In the genomic region with DNA sequence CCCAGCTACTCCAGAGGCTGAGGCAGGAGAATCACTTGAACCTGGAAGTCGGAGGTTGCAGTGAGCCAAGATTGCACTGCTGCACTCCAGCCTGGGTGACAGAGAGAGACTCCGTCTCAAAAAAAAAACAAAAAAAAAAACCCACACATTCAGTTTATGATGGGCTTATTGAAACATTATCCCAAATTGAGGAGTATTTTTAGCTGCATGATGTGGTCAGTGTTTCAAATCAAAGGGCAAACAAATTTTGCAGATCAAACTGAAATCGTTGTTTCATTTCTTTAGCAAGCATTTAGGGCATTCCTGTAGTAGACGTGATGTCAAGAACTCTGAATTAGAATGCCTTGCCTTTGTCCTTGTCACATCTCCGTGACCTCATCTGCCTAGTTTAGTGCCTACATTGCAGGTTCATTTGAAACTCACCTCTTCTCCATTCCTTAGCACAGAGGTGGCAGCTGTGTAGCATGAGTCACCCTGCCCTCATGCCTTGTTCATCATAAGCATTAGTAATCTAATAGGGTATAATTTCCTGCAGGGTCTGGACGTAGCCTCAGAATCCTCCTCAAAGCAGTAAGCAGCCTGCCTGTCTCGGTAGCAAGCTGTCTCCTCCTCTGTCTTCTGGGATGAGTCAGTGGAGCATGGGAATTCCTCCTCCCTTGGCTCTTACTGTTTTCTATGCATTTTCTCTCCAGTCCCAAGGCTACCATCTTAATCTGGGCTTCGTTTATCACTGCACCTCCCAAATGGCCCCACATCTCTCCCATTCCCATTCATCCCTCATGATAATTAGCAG, we compare ENCODE assay signal across 8 cellular contexts.
A peak's percentile ranks its signal among the peaks of the same experiment; 100 is the strongest.
DNase-seq lines count a peak whose midpoint lies in the region; ATAC-seq and TF ChIP-seq lines count a peak whose summit lies in the region.

No MANE protein-coding gene starts in this region.

- no peak overlapping the region for H3K4me3 ChIP-seq in hepatocyte

- H3K27me3 ChIP-seq in hepatocyte = no peaks in the 10 kb centered on the region

- intact Hi-C loops in activated CD4-positive, alpha-beta T cell treated with anti-CD3 and anti-CD28 coated beads, Interleukin-2, amount 10 ng/mL, durations not matched to agents 24 days and 14 days (cut with micrococcal nuclease) = loop anchor here (10.0 kb wide), 1 partner anchor 198 kb away; no protein-coding TSS in a partner anchor

- peak overlapping the region; percentile 46 for H3K27ac Mint-ChIP-seq in activated CD4-positive, alpha-beta T cell treated with anti-CD3 and anti-CD28 coated beads, Interleukin-2, amount 10 ng/mL, durations not matched to agents 24 days and 14 days
- no peak overlapping the region for H3K27ac Mint-ChIP-seq in stimulated activated naive B cell treated with anti-CD40 and anti-IgM and Interleukin-4, amounts not matched to agents 10 μg/mL and 1 μg/mL and 100 μg/mL, for 72 hours

- H3K9me2 ChIP-seq in hepatocyte (replicated peaks; ENCODE audit: insufficient read depth) = no peaks in the 10 kb centered on the region

- no peaks in the 10 kb centered on the region for H3K27me3 Mint-ChIP-seq in activated CD4-positive, alpha-beta T cell treated with anti-CD3 and anti-CD28 coated beads, Interleukin-2, amount 10 ng/mL, durations not matched to agents 24 days and 14 days
- no peaks in the 10 kb centered on the region for H3K27me3 Mint-ChIP-seq in stimulated activated naive B cell treated with anti-CD40 and anti-IgM and Interleukin-4, amounts not matched to agents 10 μg/mL and 1 μg/mL and 100 μg/mL, for 72 hours

- peak overlapping the region; percentile 6 for H3K4me3 Mint-ChIP-seq in activated CD4-positive, alpha-beta T cell treated with anti-CD3 and anti-CD28 coated beads, Interleukin-2, amount 10 ng/mL, durations not matched to agents 24 days and 14 days
- H3K4me3 Mint-ChIP-seq in stimulated activated naive B cell treated with anti-CD40 and anti-IgM and Interleukin-4, amounts not matched to agents 10 μg/mL and 1 μg/mL and 100 μg/mL, for 72 hours = no peak overlapping the region

- H3K4me1 Mint-ChIP-seq in activated CD4-positive, alpha-beta T cell treated with anti-CD3 and anti-CD28 coated beads, Interleukin-2, amount 10 ng/mL, durations not matched to agents 24 days and 14 days = peaks cover 19% of the 10 kb centered on the region
- peaks cover 13 to 14% of the 10 kb centered on the region in 2 donors for H3K4me1 Mint-ChIP-seq in stimulated activated naive B cell treated with anti-CD40 and anti-IgM and Interleukin-4, amounts not matched to agents 10 μg/mL and 1 μg/mL and 100 μg/mL, for 72 hours

- H3K9me3 ChIP-seq in hepatocyte (ENCODE audit: low read depth) = no peaks in the 10 kb centered on the region

- WGBS in hepatocyte (ENCODE audit: low lambda C conversion rate, missing lambda C conversion rate) = 83% methylated on average over 8 of the region's 8 CpGs

- peaks cover 4% of the 10 kb centered on the region for H3K79me2 ChIP-seq in hepatocyte

- ATAC-seq in stimulated activated naive B cell treated with anti-CD40 and anti-IgM and Interleukin-4, amounts not matched to agents 10 μg/mL and 1 μg/mL and 100 μg/mL, for 72 hours (replicated peaks) = peak; percentile 53 to 70
- no peak for ATAC-seq in HG03469 (IDR thresholded peaks at IDR 0.05; ENCODE audit: unreplicated experiment)

- no peak overlapping the region for H3K27ac ChIP-seq in hepatocyte

- H3K36me3 Mint-ChIP-seq in activated CD4-positive, alpha-beta T cell treated with anti-CD3 and anti-CD28 coated beads, Interleukin-2, amount 10 ng/mL, durations not matched to agents 24 days and 14 days (ENCODE audit: low read depth) = peaks cover 44% of the 10 kb centered on the region
- H3K36me3 Mint-ChIP-seq in stimulated activated naive B cell treated with anti-CD40 and anti-IgM and Interleukin-4, amounts not matched to agents 10 μg/mL and 1 μg/mL and 100 μg/mL, for 72 hours = peaks cover 34 to 50% of the 10 kb centered on the region in 2 donors

- DNase-seq in activated gamma-delta T cell treated with Interleukin-2 at 50 U/mL for 16 hours = peak; percentile 5
- no peak for DNase-seq in activated gamma-delta T cell (lab: John Stamatoyannopoulos, UW)
- no peak for DNase-seq in activated CD4-positive, alpha-beta T cell treated with anti-CD3 and anti-CD28 coated beads, Interleukin-2, amount 10 ng/mL, durations not matched to agents 24 days and 14 days
- peak; percentile 22 for DNase-seq in hepatocyte (ENCODE audit: low spot score)
- no peak for DNase-seq in stimulated activated naive B cell treated with anti-CD40 and anti-IgM and Interleukin-4, amounts not matched to agents 10 μg/mL and 1 μg/mL and 100 μg/mL, for 72 hours
- no peak for DNase-seq in NCI-H526 (lab: John Stamatoyannopoulos, UW)
- DNase-seq in SHP77 (lab: John Stamatoyannopoulos, UW) = no peak

- no peak overlapping the region for H2AFZ ChIP-seq in hepatocyte

- no peak for TF ChIP-seq CTCF in hepatocyte (IDR thresholded peaks at IDR 0.05; ENCODE audit: poor library complexity)

- H3K9me3 Mint-ChIP-seq in activated CD4-positive, alpha-beta T cell treated with anti-CD3 and anti-CD28 coated beads, Interleukin-2, amount 10 ng/mL, durations not matched to agents 24 days and 14 days = no peaks in the 10 kb centered on the region
- H3K9me3 Mint-ChIP-seq in stimulated activated naive B cell treated with anti-CD40 and anti-IgM and Interleukin-4, amounts not matched to agents 10 μg/mL and 1 μg/mL and 100 μg/mL, for 72 hours = no peaks in the 10 kb centered on the region

- H3K4me2 ChIP-seq in hepatocyte = no peak overlapping the region

- no peaks in the 10 kb centered on the region for H3K4me1 ChIP-seq in hepatocyte (ENCODE audit: insufficient read depth)

- H3K36me3 ChIP-seq in hepatocyte (replicated peaks; ENCODE audit: insufficient read depth, low read depth) = no peaks in the 10 kb centered on the region

- no peaks in the 10 kb centered on the region for H4K20me1 ChIP-seq in hepatocyte (ENCODE audit: insufficient read depth, poor library complexity, severe bottlenecking)

Comparison
In these comparisons a context has a peak if more than half of its experiments do, and no peak if none do; other contexts are left out.
1. DNase-seq: peak in activated gamma-delta T cell treated with Interleukin-2 at 50 U/mL for 16 hours (single experiment) and hepatocyte (single experiment); none in activated gamma-delta T cell (single experiment), activated CD4-positive, alpha-beta T cell treated with anti-CD3 and anti-CD28 coated beads, Interleukin-2, amount 10 ng/mL, durations not matched to agents 24 days and 14 days (single experiment), stimulated activated naive B cell treated with anti-CD40 and anti-IgM and Interleukin-4, amounts not matched to agents 10 μg/mL and 1 μg/mL and 100 μg/mL, for 72 hours (single experiment), NCI-H526 (0 of 2) and SHP77 (0 of 2).